Comparison of ENCODE assay signal across 32 cellular contexts in the genomic region with DNA sequence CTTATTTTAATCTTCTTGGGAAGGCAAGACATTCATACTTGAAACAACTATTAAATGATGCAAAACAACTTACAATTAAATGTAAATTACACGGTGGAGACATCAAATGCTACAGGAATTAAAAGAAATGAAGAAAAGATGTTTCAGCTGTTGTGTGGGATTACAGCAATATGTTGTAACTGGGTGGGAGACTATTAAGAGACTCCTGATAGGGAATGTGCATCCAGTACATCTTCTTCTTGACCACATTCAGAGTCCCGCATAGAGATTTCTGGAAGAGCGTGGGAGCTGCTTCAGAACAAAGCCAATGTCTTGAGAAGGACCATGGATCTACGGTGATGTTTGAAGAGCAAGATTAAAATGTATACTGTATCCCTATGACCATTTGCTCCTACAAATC.
"Had no signal": no experiment of that assay in that cellular context is flagged by ENCODE, and none has a peak within 500 bp of the region (broad histone marks: within the 10 kb centered on the region; RNA-seq: fewer than 3 reads in every experiment).

No MANE protein-coding gene starts in this region.

- H3K36me3 Mint-ChIP-seq: natural killer cell, neural progenitor cell had no signal

- DNase-seq: natural killer cell; occipital lobe; ovary; posterior cingulate gyrus; psoas muscle; right cardiac atrium; right lobe of liver; sigmoid colon; spleen; stimulated activated CD4-positive, alpha-beta T cell treated with anti-CD3 and anti-CD28 coated beads, Interleukin-12 subunit alpha, Interleukin-12 subunit beta, amount 100 ng/mL, for 4 hours; stimulated activated CD4-positive, alpha-beta T cell treated with anti-CD3 and anti-CD28 coated beads, Interleukin-1b, Interleukin-23, amount 100 ng/mL, for 48 hours; stimulated activated CD4-positive, alpha-beta T cell treated with anti-CD3 and anti-CD28 coated beads, Interleukin-4, amount 100 ng/mL, for 1 hour; stimulated activated CD4-positive, alpha-beta T cell treated with anti-CD3 and anti-CD28 coated beads, Interleukin-4, amount 100 ng/mL, for 4 hours; stimulated activated CD8-positive, alpha-beta memory T cell treated with anti-CD3 and anti-CD28 coated beads, Interleukin-4, amount 100 ng/mL, for 48 hours; stimulated activated naive CD4-positive, alpha-beta T cell; stimulated activated naive CD8-positive, alpha-beta T cell treated with anti-CD3 and anti-CD28 coated beads, Interleukin-15, amount 100 ng/mL, for 72 hours; stimulated activated naive CD8-positive, alpha-beta T cell treated with anti-CD3 and anti-CD28 coated beads, Interleukin-15, Interleukin-2, amounts not matched to agents 100 U/mL and 50 U/mL, for 24 hours; substantia nigra; testis; tibial artery; transverse colon; upper lobe of right lung; uterus had no signal

- H3K4me3 ChIP-seq: neural progenitor cell, ovary, psoas muscle, right lobe of liver, sigmoid colon, skin epidermis, smooth muscle cell, spleen, suprapubic skin, testis, tibial artery, transverse colon, upper lobe of right lung, uterus had no signal

- H3K4me1 Mint-ChIP-seq: natural killer cell; neural progenitor cell; stimulated activated memory B cell treated with anti-CD40 and anti-IgM and Interleukin-4, amounts not matched to agents 10 μg/mL and 1 μg/mL and 100 μg/mL, for 72 hours; stimulated activated naive CD8-positive, alpha-beta T cell treated with anti-CD3 and anti-CD28 coated beads, Interleukin-15, amount 100 ng/mL, for 72 hours had no signal

- H3K27ac Mint-ChIP-seq: natural killer cell; neural progenitor cell; progenitor cell of endocrine pancreas; stimulated activated memory B cell treated with anti-CD40 and anti-IgM and Interleukin-4, amounts not matched to agents 10 μg/mL and 1 μg/mL and 100 μg/mL, for 72 hours; stimulated activated naive CD8-positive, alpha-beta T cell treated with anti-CD3 and anti-CD28 coated beads, Interleukin-15, amount 100 ng/mL, for 72 hours had no signal

- H3K4me1 ChIP-seq: neural progenitor cell, parathyroid adenoma, psoas muscle, right lobe of liver, spleen, suprapubic skin, testis, upper lobe of right lung, uterus had no signal

- H3K9me3 Mint-ChIP-seq: natural killer cell; stimulated activated naive CD8-positive, alpha-beta T cell treated with anti-CD3 and anti-CD28 coated beads, Interleukin-15, amount 100 ng/mL, for 72 hours; type B pancreatic cell had no signal

- H3K79me2 ChIP-seq: parathyroid adenoma had no signal

- H3K9me3 ChIP-seq: ovary, psoas muscle, right lobe of liver, sigmoid colon, suprapubic skin, testis, tibial artery, transverse colon, upper lobe of right lung, uterus had no signal

- H2AFZ ChIP-seq: neural progenitor cell, parathyroid adenoma had no signal

- H3K27me3 Mint-ChIP-seq: progenitor cell of endocrine pancreas; stimulated activated memory B cell treated with anti-CD40 and anti-IgM and Interleukin-4, amounts not matched to agents 10 μg/mL and 1 μg/mL and 100 μg/mL, for 72 hours; stimulated activated naive CD8-positive, alpha-beta T cell treated with anti-CD3 and anti-CD28 coated beads, Interleukin-15, amount 100 ng/mL, for 72 hours; type B pancreatic cell had no signal

- H3K4me2 ChIP-seq: neural progenitor cell, smooth muscle cell had no signal

- H3K27ac ChIP-seq: neural progenitor cell, ovary, parathyroid adenoma, psoas muscle, right lobe of liver, skin epidermis, spleen, suprapubic skin, testis, tibial artery, transverse colon, upper lobe of right lung, uterus had no signal

- H3K4me3 Mint-ChIP-seq: natural killer cell; nephron; neural progenitor cell; stimulated activated memory B cell treated with anti-CD40 and anti-IgM and Interleukin-4, amounts not matched to agents 10 μg/mL and 1 μg/mL and 100 μg/mL, for 72 hours; stimulated activated naive CD8-positive, alpha-beta T cell treated with anti-CD3 and anti-CD28 coated beads, Interleukin-15, amount 100 ng/mL, for 72 hours; type B pancreatic cell had no signal

- H3K27me3 ChIP-seq: neural progenitor cell, ovary, right lobe of liver, sigmoid colon, spleen, suprapubic skin, testis, tibial artery, transverse colon, upper lobe of right lung, uterus had no signal

- H3K36me3 ChIP-seq: neural progenitor cell, ovary, right lobe of liver, sigmoid colon, spleen, suprapubic skin, tibial artery, transverse colon, upper lobe of right lung, uterus had no signal

- H3K9ac ChIP-seq: neural progenitor cell, parathyroid adenoma had no signal
